Comparison of ENCODE assay signal across 8 cellular contexts in genomic region chrX:45743081-45743533, GRCh38.
A peak's percentile ranks its signal among the peaks of the same experiment; 100 is the strongest.
DNase-seq lines count a peak whose midpoint lies in the region; ATAC-seq lines count a peak whose summit lies in the region.

No MANE protein-coding gene starts in this region.

- no peaks in the 10 kb centered on the region for H3K27me3 Mint-ChIP-seq in activated naive CD4-positive, alpha-beta T cell treated with anti-CD3 and anti-CD28 coated beads, Interleukin-2, amount 10 ng/mL, durations not matched to agents 7 days and 5 days

- H3K9me3 Mint-ChIP-seq in activated naive CD4-positive, alpha-beta T cell treated with anti-CD3 and anti-CD28 coated beads, Interleukin-2, amount 50 U/mL, for 72 hours, result no peaks in the 10 kb centered on the region
- no peaks in the 10 kb centered on the region for H3K9me3 Mint-ChIP-seq in activated naive CD4-positive, alpha-beta T cell treated with anti-CD3 and anti-CD28 coated beads, Interleukin-2, amount 10 ng/mL, durations not matched to agents 7 days and 5 days

- peaks cover 5 to 12% of the 10 kb centered on the region in 2 donors for H3K36me3 Mint-ChIP-seq in activated naive CD4-positive, alpha-beta T cell treated with anti-CD3 and anti-CD28 coated beads, Interleukin-2, amount 50 U/mL, for 72 hours
- H3K36me3 Mint-ChIP-seq in activated naive CD4-positive, alpha-beta T cell treated with anti-CD3 and anti-CD28 coated beads, Interleukin-2, amount 10 ng/mL, durations not matched to agents 7 days and 5 days, result peaks cover 30% of the 10 kb centered on the region

- peak; percentile 62 to 74 for ATAC-seq in activated naive CD4-positive, alpha-beta T cell treated with anti-CD3 and anti-CD28 coated beads, Interleukin-2, amount 50 U/mL, for 72 hours

- no peak overlapping the region for H3K4me3 Mint-ChIP-seq in activated naive CD4-positive, alpha-beta T cell treated with anti-CD3 and anti-CD28 coated beads, Interleukin-2, amount 10 ng/mL, durations not matched to agents 7 days and 5 days

- H3K4me1 Mint-ChIP-seq in activated naive CD4-positive, alpha-beta T cell treated with anti-CD3 and anti-CD28 coated beads, Interleukin-2, amount 10 ng/mL, durations not matched to agents 7 days and 5 days, result peaks cover 4% of the 10 kb centered on the region

- H3K27ac Mint-ChIP-seq in activated naive CD4-positive, alpha-beta T cell treated with anti-CD3 and anti-CD28 coated beads, Interleukin-2, amount 50 U/mL, for 72 hours, result no peak overlapping the region
- H3K27ac Mint-ChIP-seq in activated naive CD4-positive, alpha-beta T cell treated with anti-CD3 and anti-CD28 coated beads, Interleukin-2, amount 10 ng/mL, durations not matched to agents 7 days and 5 days, result no peak overlapping the region

- CTCF ChIA-PET in activated naive CD4-positive, alpha-beta T cell treated with anti-CD3 and anti-CD28 coated beads, Interleukin-2, amount 10 ng/mL, durations not matched to agents 7 days and 5 days (lab: Charles Lee), result no interaction called here

- DNase-seq in activated naive CD4-positive, alpha-beta T cell treated with anti-CD3 and anti-CD28 coated beads, Interleukin-2, amount 50 U/mL, for 72 hours (ENCODE audit: low spot score in 2 of 2), result no peak
- DNase-seq in activated naive CD4-positive, alpha-beta T cell treated with anti-CD3 and anti-CD28 coated beads, Interleukin-2, amount 10 ng/mL, durations not matched to agents 7 days and 5 days, result no peak
- DNase-seq in NCI-H226 (peak; percentile 36), dermis blood vessel endothelial cell (peak; percentile 76), stromal cell of bone marrow (ENCODE audit: low read depth) (peak; percentile 45), cerebellar cortex (ENCODE audit: low spot score) (no peak), midbrain (lab: John Stamatoyannopoulos, UW) (no peak), HUDEP-2 (lab: John Stamatoyannopoulos, UW; ENCODE audit: unreplicated experiment in 76 of 76) (no peak)

Comparison
In these comparisons a context has a peak if more than half of its experiments do, and no peak if none do; other contexts are left out.
1. DNase-seq: peak in NCI-H226 (single experiment), dermis blood vessel endothelial cell (single experiment) and stromal cell of bone marrow (single experiment); none in activated naive CD4-positive, alpha-beta T cell treated with anti-CD3 and anti-CD28 coated beads, Interleukin-2, amount 50 U/mL, for 72 hours (0 of 2), activated naive CD4-positive, alpha-beta T cell treated with anti-CD3 and anti-CD28 coated beads, Interleukin-2, amount 10 ng/mL, durations not matched to agents 7 days and 5 days (single experiment), cerebellar cortex (single experiment), midbrain (single experiment) and HUDEP-2 (0 of 76).